ENCODE assay signal across 21 cellular contexts in the genomic region with DNA sequence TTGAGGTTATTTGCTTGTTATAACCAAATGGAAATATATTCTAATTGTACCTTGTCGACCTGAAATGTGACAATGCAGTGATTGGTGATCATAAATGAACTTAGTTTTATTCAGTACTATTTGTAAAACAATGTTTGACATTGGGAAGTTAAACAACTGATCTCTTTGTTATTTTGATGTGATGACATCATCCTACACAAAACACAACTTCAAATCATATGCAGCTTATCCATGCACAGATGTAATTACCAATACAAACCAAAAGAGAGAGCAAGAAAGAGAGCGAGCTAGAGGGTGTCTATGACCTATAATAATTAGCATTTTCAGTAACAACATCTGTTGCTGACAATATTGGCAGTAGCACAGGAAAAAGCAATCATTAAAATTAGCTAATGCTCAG.
"Had no signal": no experiment of that assay in that cellular context is flagged by ENCODE, and none has a peak within 500 bp of the region (broad histone marks: within the 10 kb centered on the region; RNA-seq: fewer than 3 reads in every experiment).

No MANE protein-coding gene starts in this region.

- FAIRE-seq: kidney had no signal

- H3K36me3 ChIP-seq: colonic mucosa, gastroesophageal sphincter, prostate gland, sigmoid colon, uterus had no signal

- H2AFZ ChIP-seq: hepatocyte had no signal

- H3K79me2 ChIP-seq: hepatocyte had no signal

- H3K4me2 ChIP-seq: hepatocyte had no signal

- DNase-seq: activated CD4-positive, alpha-beta T cell treated with anti-CD3 and anti-CD28 coated beads for 36 hours; activated CD4-positive, CD25-positive, alpha-beta regulatory T cell; activated CD8-positive, alpha-beta memory T cell treated with anti-CD3 and anti-CD28 coated beads for 24 hours; activated effector memory CD4-positive, alpha-beta T cell treated with Interleukin-2 at 50 U/mL for 16 hours; activated naive CD4-positive, alpha-beta T cell treated with anti-CD3 and anti-CD28 coated beads, Interleukin-2, amount 10 ng/mL, durations not matched to agents 7 days and 5 days; activated naive CD8-positive, alpha-beta T cell treated with anti-CD3 and anti-CD28 coated beads, Interleukin-2, amount 10 ng/mL, durations not matched to agents 7 days and 5 days; cerebellar nuclear complex; colonic mucosa; effector memory CD8-positive, alpha-beta T cell; kidney; left colon; mammary epithelial cell; retina; sigmoid colon; small intestine; stimulated activated CD4-positive, alpha-beta T cell treated with anti-CD3 and anti-CD28 coated beads, Interleukin-4, amount 100 ng/mL, for 24 hours; substantia nigra; uterus had no signal

- H3K4me1 ChIP-seq: colonic mucosa, gastroesophageal sphincter, prostate gland, sigmoid colon, uterus had no signal

- H3K27me3 ChIP-seq: colonic mucosa, gastroesophageal sphincter, hepatocyte, sigmoid colon, uterus had no signal

- H3K4me3 ChIP-seq: colonic mucosa, gastroesophageal sphincter, hepatocyte, prostate gland, sigmoid colon, uterus had no signal

- H3K9me3 ChIP-seq: colonic mucosa, prostate gland, sigmoid colon had no signal

- H3K27ac ChIP-seq: colonic mucosa, gastroesophageal sphincter, hepatocyte, prostate gland, sigmoid colon, uterus had no signal
